Comparison of ENCODE assay signal across 1 cellular context in genomic region chr15:49155110-49155833, GRCh38.
A peak's percentile ranks its signal among the peaks of the same experiment; 100 is the strongest.
TF ChIP-seq lines count a peak whose summit lies in the region.

Gene COPS2 (minus strand): TSS chr15:49155599. CDS start chr15:49155578, 21 bp downstream.

TF ChIP-seq in K562, 482 proteins besides CTCF, POLR2A, EP300 and RAD21 (continued from another document and continues in another):
- TF ChIP-seq BCLAF1 (IDR thresholded peaks at IDR 0.05; ENCODE audit: borderline replicate concordance in 1 of 2, control insufficient read depth in 1 of 2, low read depth in 2 of 2, low read length in 1 of 2): peak in 1 of 2 experiments; percentile 92; a peak in 2 of 4 replicates
- no peak for TF ChIP-seq WHSC1 (IDR thresholded peaks at IDR 0.05; ENCODE audit: low read length)
- 0 out of 2 replicates have a peak, but pooled peaks have one; percentile 29 for TF ChIP-seq TCF7L2 (IDR thresholded peaks at IDR 0.05; ENCODE audit: low read depth, low read length)
- peak; percentile 98 for TF ChIP-seq ZEB2 (IDR thresholded peaks at IDR 0.05)
- no peak for TF ChIP-seq BACH1 (tag; IDR thresholded peaks at IDR 0.05)
- TF ChIP-seq GABPB2 (CRISPR knock-in tag; conservative IDR thresholded peaks at IDR 0.05): no peak
- no peak for TF ChIP-seq RBM14 (IDR thresholded peaks at IDR 0.05; ENCODE audit: borderline replicate concordance, insufficient read depth, low read depth, low read length)
- TF ChIP-seq CBX3 (IDR thresholded peaks at IDR 0.05; ENCODE audit: borderline replicate concordance in 1 of 2, low read length in 2 of 2): peak in 1 of 2 experiments; percentile 95; a peak in 2 of 3 replicates
- no peak for TF ChIP-seq ZBTB34 (CRISPR knock-in tag; IDR thresholded peaks at IDR 0.05)
- peak; percentile 53; the same call in 1 of the 2 replicates for TF ChIP-seq ZNF24 (IDR thresholded peaks at IDR 0.05)
- TF ChIP-seq EHMT2 (IDR thresholded peaks at IDR 0.05): no peak
- no peak for TF ChIP-seq CBX8 (IDR thresholded peaks at IDR 0.05; ENCODE audit: borderline replicate concordance, extremely low read depth, low read depth, low read length, poor library complexity, severe bottlenecking)
- no peak for TF ChIP-seq RAD51 (IDR thresholded peaks at IDR 0.05; ENCODE audit: borderline replicate concordance, low read depth)
- 0 out of 2 replicates have a peak, but pooled peaks have one; percentile 24 for TF ChIP-seq MIER1 (IDR thresholded peaks at IDR 0.05; ENCODE audit: low read depth)
- TF ChIP-seq NR4A1 (CRISPR knock-in tag; IDR thresholded peaks at IDR 0.05): no peak
- TF ChIP-seq NR4A1 (tag; IDR thresholded peaks at IDR 0.05): peak; percentile 46; the same call in 1 of the 2 replicates
- TF ChIP-seq NR2C1 (IDR thresholded peaks at IDR 0.05): peak; percentile 57
- TF ChIP-seq NR2C1 (tag; IDR thresholded peaks at IDR 0.05): 0 out of 2 replicates have a peak, but pooled peaks have one; percentile 67
- no peak for TF ChIP-seq ZNF655 (CRISPR knock-in tag; IDR thresholded peaks at IDR 0.05)
- TF ChIP-seq ZFP30 (CRISPR knock-in tag; IDR thresholded peaks at IDR 0.05; ENCODE audit: borderline replicate concordance): no peak
- TF ChIP-seq HDAC1 (IDR thresholded peaks at IDR 0.05): peak in 1 of 2 experiments; percentile 79; a peak in 2 of 4 replicates
- peak; percentile 79; the same call in 1 of the 2 replicates for TF ChIP-seq ESRRA (IDR thresholded peaks at IDR 0.05; ENCODE audit: borderline replicate concordance, low read depth)
- peak; percentile 74 for TF ChIP-seq NFATC3 (IDR thresholded peaks at IDR 0.05)
- TF ChIP-seq SIN3B (IDR thresholded peaks at IDR 0.05; ENCODE audit: low read depth): peak; percentile 77; the same call in 1 of the 2 replicates
- peak; percentile 66 for TF ChIP-seq MEIS2 (IDR thresholded peaks at IDR 0.05; ENCODE audit: partially characterized antibody)
- peak; percentile 90 for TF ChIP-seq HCFC1 (IDR thresholded peaks at IDR 0.05; ENCODE audit: low read depth, low read length)
- TF ChIP-seq NFIC (IDR thresholded peaks at IDR 0.05): peak; percentile 53
- TF ChIP-seq CEBPB (tag; IDR thresholded peaks at IDR 0.05): no peak
- TF ChIP-seq ZNF324 (CRISPR knock-in tag; IDR thresholded peaks at IDR 0.05): no peak
- TF ChIP-seq DMBX1 (CRISPR knock-in tag; IDR thresholded peaks at IDR 0.05; ENCODE audit: borderline replicate concordance): no peak
- TF ChIP-seq MAFG (tag; conservative IDR thresholded peaks at IDR 0.05): no peak
- peak in 1 of 2 experiments; percentile 57; a peak in 1 of 4 replicates for TF ChIP-seq TEAD1 (CRISPR knock-in tag; IDR thresholded peaks at IDR 0.05)
- peak; percentile 83 for TF ChIP-seq VEZF1 (CRISPR knock-in tag; IDR thresholded peaks at IDR 0.05)
- no peak for TF ChIP-seq ZNF668 (CRISPR knock-in tag; IDR thresholded peaks at IDR 0.05)
- no peak for TF ChIP-seq HMGXB4 (CRISPR knock-in tag; IDR thresholded peaks at IDR 0.05)
- no peak for TF ChIP-seq SREBF2 (CRISPR knock-in tag; IDR thresholded peaks at IDR 0.05)
- TF ChIP-seq NFE2 (IDR thresholded peaks at IDR 0.05; ENCODE audit: low read depth): peak; percentile 31; the same call in 1 of the 2 replicates
- TF ChIP-seq BRD4 (IDR thresholded peaks at IDR 0.05): peak; percentile 93
- TF ChIP-seq TEAD4 (IDR thresholded peaks at IDR 0.05; ENCODE audit: low read length): peak; percentile 55; the same call in 1 of the 2 replicates
- no peak for TF ChIP-seq TEAD4 (CRISPR knock-in tag; IDR thresholded peaks at IDR 0.05; ENCODE audit: borderline replicate concordance)
- no peak for TF ChIP-seq DNMT1 (IDR thresholded peaks at IDR 0.05)
- TF ChIP-seq HDAC8 (tag; IDR thresholded peaks at IDR 0.05): no peak
- TF ChIP-seq MTA2 (IDR thresholded peaks at IDR 0.05; ENCODE audit: low read depth): no peak
- peak; percentile 66 for TF ChIP-seq JUN (IDR thresholded peaks at IDR 0.05; ENCODE audit: borderline replicate concordance, low read depth, low read length)
- no peak for TF ChIP-seq JUN (CRISPR knock-in tag; IDR thresholded peaks at IDR 0.05; ENCODE audit: borderline replicate concordance)
- peak; percentile 75 to 84 for TF ChIP-seq MAZ (CRISPR knock-in tag; conservative IDR thresholded peaks at IDR 0.05 in 1 of 2, IDR thresholded peaks at IDR 0.05 in 1 of 2)
- TF ChIP-seq CGGBP1 (CRISPR knock-in tag; IDR thresholded peaks at IDR 0.05): 0 out of 2 replicates have a peak, but pooled peaks have one; percentile 34
- TF ChIP-seq ZNF507 (tag; conservative IDR thresholded peaks at IDR 0.05): no peak
- TF ChIP-seq TRIM25 (IDR thresholded peaks at IDR 0.05; ENCODE audit: borderline replicate concordance): 0 out of 2 replicates have a peak, but pooled peaks have one; percentile 23
- TF ChIP-seq JUNB (CRISPR knock-in tag; conservative IDR thresholded peaks at IDR 0.05): no peak
- no peak for TF ChIP-seq POU5F1 (IDR thresholded peaks at IDR 0.05; ENCODE audit: borderline replicate concordance, low read depth, low read length, partially characterized antibody)
- no peak for TF ChIP-seq ILF3 (IDR thresholded peaks at IDR 0.05; ENCODE audit: borderline replicate concordance)
- TF ChIP-seq ETS1 (conservative IDR thresholded peaks at IDR 0.05; ENCODE audit: control insufficient read depth, low read depth, low read length): no peak; the same call in 1 of the 2 replicates
- peak; percentile 82 for TF ChIP-seq POLR2B (IDR thresholded peaks at IDR 0.05; ENCODE audit: low read depth, partially characterized antibody)
- TF ChIP-seq ZNF143 (CRISPR knock-in tag; IDR thresholded peaks at IDR 0.05): peak; percentile 85
- no peak for TF ChIP-seq ARID2 (IDR thresholded peaks at IDR 0.05)
- TF ChIP-seq ZNF830 (CRISPR knock-in tag; IDR thresholded peaks at IDR 0.05): 0 out of 2 replicates have a peak, but pooled peaks have one; percentile 11
- peak; percentile 90 for TF ChIP-seq MXI1 (IDR thresholded peaks at IDR 0.05; ENCODE audit: low read depth, low read length)
- peak; percentile 87 for TF ChIP-seq ZBTB43 (CRISPR knock-in tag; IDR thresholded peaks at IDR 0.05)
- TF ChIP-seq MECOM (CRISPR knock-in tag; IDR thresholded peaks at IDR 0.05): no peak
- TF ChIP-seq GATAD2B (IDR thresholded peaks at IDR 0.05; ENCODE audit: borderline replicate concordance): 0 out of 2 replicates have a peak, but pooled peaks have one; percentile 24
- no peak for TF ChIP-seq PURB (CRISPR knock-in tag; IDR thresholded peaks at IDR 0.05; ENCODE audit: low read depth)
